In genomic region chr3:195023989-195024388, GRCh38 we compare ENCODE assay signal across 34 cellular contexts.
"Had no signal": no experiment of that assay in that cellular context is flagged by ENCODE, and none has a peak within 500 bp of the region (broad histone marks: within the 10 kb centered on the region; RNA-seq: fewer than 3 reads in every experiment).

No MANE protein-coding gene starts in this region.

- H3K9me3 ChIP-seq: Peyer's patch, SJSA1, SK-N-SH had no signal

- H3K9ac ChIP-seq: SK-N-SH had no signal

- H3K36me3 ChIP-seq: brain microvascular endothelial cell, MG63, Peyer's patch, SJSA1 had no signal

- H3K27me3 ChIP-seq: brain microvascular endothelial cell, Peyer's patch, SJSA1 had no signal

- DNase-seq: activated CD4-positive, alpha-beta memory T cell treated with anti-CD3 and anti-CD28 coated beads, Interleukin-2, amount 10 ng/mL, durations not matched to agents 7 days and 5 days; activated CD4-positive, alpha-beta T cell treated with anti-CD3 and anti-CD28 coated beads for 4 hours; activated CD8-positive, alpha-beta memory T cell treated with anti-CD3 and anti-CD28 coated beads for 24 hours; activated CD8-positive, alpha-beta memory T cell treated with anti-CD3 and anti-CD28 coated beads, Interleukin-2, amount 10 ng/mL, durations not matched to agents 7 days and 5 days; activated CD8-positive, alpha-beta memory T cell treated with anti-CD3 and anti-CD28 coated beads, Interleukin-2, amount 50 U/mL, for 48 hours; activated effector memory CD4-positive, alpha-beta T cell treated with Interleukin-2 at 50 U/mL for 16 hours; activated naive CD4-positive, alpha-beta T cell treated with anti-CD3 and anti-CD28 coated beads, Interleukin-2, amount 50 U/mL, for 16 hours; activated naive CD8-positive, alpha-beta T cell treated with anti-CD3 and anti-CD28 coated beads for 36 hours; activated T-cell treated with anti-CD3 and anti-CD28 coated beads, Interleukin-2, amount 50 U/mL, for 48 hours; amniotic stem cell; aorta; brain microvascular endothelial cell; Kasumi-1; KG1; MG63; NCI-H1048; NCI-H1105 treated with DMSO at 0.1 percent for 48 hours; NCI-H1436; NCI-H1694 treated with DMSO at 0.1 percent for 48 hours; NCI-H2029; NCI-H2107; NCI-H2171; NCI-H510A; NCI-H526; NCI-H748 treated with DMSO at 0.1 percent for 48 hours; NK-92 treated with Interleukin-12 subunit alpha and Interleukin-12 subunit beta, amount 100 ng/mL, for 24 hours; PC-3; RPMI8226; SHP77 treated with DMSO at 0.1 percent for 48 hours; SK-N-SH had no signal

- H3K27ac ChIP-seq: brain microvascular endothelial cell, Peyer's patch, SJSA1 had no signal

- H3K4me2 ChIP-seq: SK-N-SH had no signal

- FAIRE-seq: TTC549 had no signal

- H3K4me3 ChIP-seq: MG63, Peyer's patch, SJSA1 had no signal

- ATAC-seq: activated CD4-positive, CD25-positive, alpha-beta regulatory T cell treated with anti-CD3 and anti-CD28 coated beads, Interleukin-2, amount 50 U/mL, for 24 hours; activated CD8-positive, alpha-beta memory T cell treated with anti-CD3 and anti-CD28 coated beads, Interleukin-2, amount 10 ng/mL, durations not matched to agents 7 days and 5 days; PC-3 had no signal

- H3K4me1 ChIP-seq: Peyer's patch, SJSA1 had no signal
